19 cellular contexts compared by ENCODE assay signal in genomic region chr18:13831864-13832508, GRCh38. TPM values are rescaled to one million over a fixed set of nuclear protein-coding genes. Genes with fewer than 3 reads are reported as not detected.
DNase-seq lines count a peak whose midpoint lies in the region; ATAC-seq and TF ChIP-seq lines count a peak whose summit lies in the region.
"Had no signal": no experiment of that assay in that cellular context is flagged by ENCODE, and none has a peak within 500 bp of the region (broad histone marks: within the 10 kb centered on the region; RNA-seq: fewer than 3 reads in every experiment).

No MANE protein-coding gene starts in this region.

- H3K4me2 ChIP-seq in mammary epithelial cell (ENCODE audit: insufficient read depth, low read depth, low read length), result no peak overlapping the region

- H3K9ac ChIP-seq in mammary epithelial cell (ENCODE audit: insufficient read depth, low read length) (no peak overlapping the region), endodermal cell (ENCODE audit: extremely low read depth, low read length, poor library complexity, severe bottlenecking) (no peak overlapping the region)

- peaks cover 2% of the 10 kb centered on the region for H3K9me3 Mint-ChIP-seq in endodermal cell
- no peaks in the 10 kb centered on the region for H3K9me3 Mint-ChIP-seq in type B pancreatic cell
- H3K9me3 Mint-ChIP-seq: activated CD4-positive, alpha-beta memory T cell treated with anti-CD3 and anti-CD28 coated beads for 36 hours; activated naive CD4-positive, alpha-beta T cell treated with anti-CD3 and anti-CD28 coated beads, Interleukin-2, amount 50 U/mL, for 24 hours had no signal

- H3K4me1 ChIP-seq in mammary epithelial cell (ENCODE audit: insufficient read depth, low read length) (no peaks in the 10 kb centered on the region), endodermal cell (ENCODE audit: control insufficient read depth, insufficient read depth, low read length) (no peaks in the 10 kb centered on the region)
- H3K4me1 ChIP-seq: lower lobe of right lung, prostate gland had no signal

- H3K36me3 Mint-ChIP-seq in endodermal cell (ENCODE audit: low read depth) (no peaks in the 10 kb centered on the region), type B pancreatic cell (no peaks in the 10 kb centered on the region)
- H3K36me3 Mint-ChIP-seq: activated CD4-positive, alpha-beta memory T cell treated with anti-CD3 and anti-CD28 coated beads for 36 hours; activated naive CD4-positive, alpha-beta T cell treated with anti-CD3 and anti-CD28 coated beads, Interleukin-2, amount 50 U/mL, for 24 hours had no signal

- dilution Hi-C loops in mammary epithelial cell (cut with HindIII; ENCODE audit: low sequenced_read_pairs), result no loop called here

- H3K4me1 Mint-ChIP-seq in endodermal cell, result peaks cover 2% of the 10 kb centered on the region
- no peaks in the 10 kb centered on the region for H3K4me1 Mint-ChIP-seq in type B pancreatic cell (ENCODE audit: unreplicated experiment)
- H3K4me1 Mint-ChIP-seq: activated naive CD4-positive, alpha-beta T cell treated with anti-CD3 and anti-CD28 coated beads, Interleukin-2, amount 50 U/mL, for 24 hours had no signal

- in situ Hi-C loops in T47D (cut with HindIII; ENCODE audit: low pct_unique_long_range_greater_than_20kb, low sequenced_read_pairs), result no loop called here
- in situ Hi-C loops in mammary epithelial cell (cut with MboI; ENCODE audit: low sequenced_read_pairs in 2 of 2), result no loop called here

- 76% methylated on average over 8 of the region's 11 CpGs for WGBS in mammary epithelial cell (ENCODE audit: low coverage, missing lambda C conversion rate)
- 87 to 88% methylated on average over 9 to 11 of the region's 11 CpGs for WGBS in endodermal cell (ENCODE audit: insufficient coverage in 1 of 2, insufficient read length in 1 of 2), 2 experiments

- DNase-seq in T47D (ENCODE audit: low read depth in 1 of 2, low spot score in 1 of 2) (peak; percentile 38 to 70), mammary epithelial cell (no peak), NCI-H69 (lab: John Stamatoyannopoulos, UW) (peak; percentile 13), endodermal cell (peak; percentile 61), type B pancreatic cell (ENCODE audit: extremely low spot score, unreplicated experiment) (no peak), NCI-H1930 (lab: John Stamatoyannopoulos, UW) (no peak)
- DNase-seq: activated CD4-positive, alpha-beta memory T cell treated with anti-CD3 and anti-CD28 coated beads for 36 hours; cortex of kidney; foreskin melanocyte; lower lobe of right lung; NCI-H187; stimulated activated CD4-positive, alpha-beta T cell treated with anti-CD3 and anti-CD28 coated beads, Interleukin-4, amount 100 ng/mL, for 4 hours; substantia nigra had no signal

- no peaks in the 10 kb centered on the region for H3K79me2 ChIP-seq in mammary epithelial cell (ENCODE audit: insufficient read depth, low read length)

- TF ChIP-seq CTCF in mammary epithelial cell (conservative IDR thresholded peaks at IDR 0.05 in 1 of 2, IDR thresholded peaks at IDR 0.05 in 1 of 2; ENCODE audit: extremely low read depth in 1 of 2, insufficient read depth in 1 of 2, low read depth in 1 of 2, low read length in 2 of 2) (no peak), endodermal cell (conservative IDR thresholded peaks at IDR 0.05) (peak; percentile 71), type B pancreatic cell (conservative IDR thresholded peaks at IDR 0.05) (peak; percentile 41)

- H3K4me3 Mint-ChIP-seq in endodermal cell (no peak overlapping the region), type B pancreatic cell (no peak overlapping the region)
- H3K4me3 Mint-ChIP-seq: activated CD4-positive, alpha-beta memory T cell treated with anti-CD3 and anti-CD28 coated beads for 36 hours; activated naive CD4-positive, alpha-beta T cell treated with anti-CD3 and anti-CD28 coated beads, Interleukin-2, amount 50 U/mL, for 24 hours had no signal

- H3K36me3 ChIP-seq in mammary epithelial cell (ENCODE audit: insufficient read depth, low read length), result no peaks in the 10 kb centered on the region
- no peaks in the 10 kb centered on the region for H3K36me3 ChIP-seq in endodermal cell (ENCODE audit: control insufficient read depth, insufficient read depth, low read length)
- H3K36me3 ChIP-seq: lower lobe of right lung, prostate gland had no signal

- H3K27ac ChIP-seq in mammary epithelial cell (ENCODE audit: insufficient read depth, low read depth, low read length) (no peak overlapping the region), endodermal cell (ENCODE audit: low read depth, low read length) (no peak overlapping the region)
- H3K27ac ChIP-seq: lower lobe of right lung, prostate gland, SK-N-MC had no signal

- H3K27ac Mint-ChIP-seq in endodermal cell, result no peak overlapping the region
- no peak overlapping the region for H3K27ac Mint-ChIP-seq in type B pancreatic cell
- H3K27ac Mint-ChIP-seq: activated CD4-positive, alpha-beta memory T cell treated with anti-CD3 and anti-CD28 coated beads for 36 hours; activated naive CD4-positive, alpha-beta T cell treated with anti-CD3 and anti-CD28 coated beads, Interleukin-2, amount 50 U/mL, for 24 hours had no signal

- intact Hi-C loops in mammary epithelial cell (cut with micrococcal nuclease), result loop anchor here (1.0 kb wide), 1 partner anchor 254 kb away; no protein-coding TSS in a partner anchor

- no peaks in the 10 kb centered on the region for H3K27me3 ChIP-seq in mammary epithelial cell (ENCODE audit: insufficient read depth, low read length)
- no peaks in the 10 kb centered on the region for H3K27me3 ChIP-seq in endodermal cell (ENCODE audit: control insufficient read depth, insufficient read depth, low read length, poor library complexity, severe bottlenecking)

- no peak for ATAC-seq in GM18511 (IDR thresholded peaks at IDR 0.05; ENCODE audit: unreplicated experiment)
- ATAC-seq in GM18498 (IDR thresholded peaks at IDR 0.05; ENCODE audit: unreplicated experiment), result no peak
- ATAC-seq: lower lobe of right lung had no signal

- no peak overlapping the region for H3K4me3 ChIP-seq in mammary epithelial cell (replicated peaks in 1 of 3; ENCODE audit: insufficient read depth in 1 of 3, low read depth in 2 of 3, low read length in 3 of 3)
- no peak overlapping the region for H3K4me3 ChIP-seq in endodermal cell (ENCODE audit: low read length)
- H3K4me3 ChIP-seq: lower lobe of right lung, prostate gland, SK-N-MC had no signal

- CTCF ChIA-PET in mammary epithelial cell (lab: Charles Lee; ENCODE audit: low non-redundant PET), result no interaction called here

- BruUV-seq in mammary epithelial cell (replicated peaks; lab: Mats Ljungman, UMichigan), result no TSS peak

- H4K20me1 ChIP-seq in mammary epithelial cell (ENCODE audit: insufficient read depth, low read length), result no peaks in the 10 kb centered on the region

- H3K9me3 ChIP-seq in mammary epithelial cell (replicated peaks; ENCODE audit: insufficient read depth, low read length) (peaks cover 3% of the 10 kb centered on the region), endodermal cell (ENCODE audit: control insufficient read depth, low read length) (no peaks in the 10 kb centered on the region)
- H3K9me3 ChIP-seq: lower lobe of right lung, prostate gland had no signal

- H3K27me3 Mint-ChIP-seq in endodermal cell (ENCODE audit: insufficient read depth) (peaks cover 2% of the 10 kb centered on the region), type B pancreatic cell (peaks cover 18% of the 10 kb centered on the region)

- no peak overlapping the region for H2AFZ ChIP-seq in mammary epithelial cell (ENCODE audit: low read depth, low read length)

RNA-seq across cellular contexts. Expression of gene MC5R, which starts 8.0 kb away (rescaled TPM):
- total RNA-seq in mammary epithelial cell (not detected), endodermal cell (under 1 TPM in 1 of 2 donors, not detected in 1; 0.24 TPM), type B pancreatic cell (ENCODE audit: low replicate concordance) (not detected in 2 replicates)
- polyA plus RNA-seq in mammary epithelial cell, result not detected
- not detected for polyA minus RNA-seq in mammary epithelial cell
- polyA plus RNA-seq in endodermal cell (2013, experiment 1 of 2), result 0.14 TPM
- not detected for polyA plus RNA-seq in endodermal cell (2013, experiment 2 of 2)
- total RNA-seq: activated CD4-positive, alpha-beta memory T cell treated with anti-CD3 and anti-CD28 coated beads for 36 hours; lower lobe of right lung; prostate gland had no signal
- polyA plus RNA-seq: BJ had no signal

Comparison
In these comparisons a context has a peak if more than half of its experiments do, and no peak if none do; other contexts are left out.
1. DNase-seq: peak in T47D (2 of 2), NCI-H69 (single experiment) and endodermal cell (single experiment); none in mammary epithelial cell (single experiment), type B pancreatic cell (single experiment) and NCI-H1930 (0 of 2).
2. CTCF ChIP-seq: peak in endodermal cell (single experiment) and type B pancreatic cell (single experiment); none in mammary epithelial cell (0 of 2).